ENCODE assay signal across 8 cellular contexts in the genomic region with DNA sequence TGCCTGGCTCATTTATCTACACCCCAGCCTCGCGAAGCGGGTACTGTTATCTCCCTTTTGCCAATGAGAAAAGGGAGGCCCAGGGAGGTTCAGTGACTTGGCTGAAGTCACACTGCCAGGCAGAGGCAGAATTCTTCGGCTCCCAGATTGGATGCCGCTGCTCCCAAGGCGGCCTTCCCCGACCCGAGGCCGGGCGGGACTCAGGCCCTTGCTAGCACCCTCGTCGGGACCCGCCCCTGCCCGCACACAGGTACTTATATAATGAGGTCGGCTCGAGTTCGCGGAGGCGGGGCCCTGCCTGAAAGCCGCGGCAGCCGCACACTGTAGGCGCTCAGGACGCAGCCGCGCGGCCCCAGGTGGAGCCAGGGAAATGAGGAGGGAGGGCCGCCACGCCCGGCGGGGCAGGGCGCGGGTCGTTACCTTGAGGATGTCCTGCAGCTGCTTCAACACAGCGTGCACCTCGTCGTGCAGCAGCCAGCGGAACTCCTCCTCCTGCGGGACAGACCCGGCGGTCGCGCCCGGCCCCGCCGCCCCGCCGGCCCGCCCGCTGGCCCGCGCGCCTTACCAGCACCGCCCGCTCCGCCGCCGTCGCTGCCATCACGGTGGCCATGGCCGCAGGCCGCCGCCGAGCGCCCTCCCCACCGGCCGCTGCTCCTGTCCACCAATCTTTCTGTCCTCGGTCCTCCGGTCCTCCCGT. TPM values are rescaled to one million over a fixed set of nuclear protein-coding genes. Genes with fewer than 3 reads are reported as not detected.
DNase-seq lines count a peak whose midpoint lies in the region; ATAC-seq and TF ChIP-seq lines count a peak whose summit lies in the region.

A gene with protein sequence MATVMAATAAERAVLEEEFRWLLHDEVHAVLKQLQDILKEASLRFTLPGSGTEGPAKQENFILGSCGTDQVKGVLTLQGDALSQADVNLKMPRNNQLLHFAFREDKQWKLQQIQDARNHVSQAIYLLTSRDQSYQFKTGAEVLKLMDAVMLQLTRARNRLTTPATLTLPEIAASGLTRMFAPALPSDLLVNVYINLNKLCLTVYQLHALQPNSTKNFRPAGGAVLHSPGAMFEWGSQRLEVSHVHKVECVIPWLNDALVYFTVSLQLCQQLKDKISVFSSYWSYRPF (minus strand): TSS at position 672 of the 697 bp plus-strand sequence. CDS start 62 bp downstream, at position 610.

- peak; percentile 49 for TF ChIP-seq POLR2A in GM18951 (IDR thresholded peaks at IDR 0.05; ENCODE audit: extremely low read depth, insufficient read depth, insufficient read length)

- peaks cover 15% of the 10 kb centered on the region for H3K4me1 ChIP-seq in colonic mucosa
- H3K4me1 ChIP-seq in left lung: peaks cover 20 to 42% of the 10 kb centered on the region in 2 donors

- H3K27me3 ChIP-seq in colonic mucosa (no peaks in the 10 kb centered on the region), left lung (no peaks in the 10 kb centered on the region)

- H3K27ac ChIP-seq in colonic mucosa: peak within 1 kb of the TSS; percentile 97
- peak within 1 kb of the TSS; percentile 81 to 94 for H3K27ac ChIP-seq in left lung

- peak within 1 kb of the TSS; percentile 91 for H3K4me3 ChIP-seq in colonic mucosa
- peak within 1 kb of the TSS; percentile 87 to 88 for H3K4me3 ChIP-seq in left lung

- intact Hi-C loops in colonic mucosa (cut with DNase I): loop anchor here (2.0 kb wide), 1 partner anchor 33 kb away; no protein-coding TSS in a partner anchor
- intact Hi-C loops in left lung (cut with DNase I): no loop called here

- TF ChIP-seq CTCF in colonic mucosa (IDR thresholded peaks at IDR 0.05) (no peak), left lung (IDR thresholded peaks at IDR 0.05) (no peak)

- peak within 1 kb of the TSS; percentile 90 to 95 for H3K9ac ChIP-seq in colonic mucosa (ENCODE audit: low read depth in 2 of 2, low read length in 2 of 2)

- no peaks in the 10 kb centered on the region for H3K9me3 ChIP-seq in colonic mucosa
- no peaks in the 10 kb centered on the region for H3K9me3 ChIP-seq in left lung

- DNase-seq in AG08396 (ENCODE audit: low spot score) (peak; percentile 63), NCI-H2227 (lab: John Stamatoyannopoulos, UW; ENCODE audit: unreplicated experiment) (peak; percentile 87), colonic mucosa (peak; percentile 96), left lung (peak; percentile 90 to 96)
- DNase-seq in activated CD4-positive, alpha-beta T cell treated with anti-CD3 and anti-CD28 coated beads for 48 hours: peak; percentile 80
- DNase-seq in stimulated activated CD4-positive, alpha-beta T cell treated with anti-CD3 and anti-CD28 coated beads, Interleukin-2, amount 100 ng/mL, for 4 hours (ENCODE audit: low read depth): peak; percentile 63

- ATAC-seq in HG03175 (IDR thresholded peaks at IDR 0.05; ENCODE audit: unreplicated experiment) (peak; percentile 45), left lung (peak; percentile 81)

- in situ Hi-C loops in GM18951 (cut with MboI; ENCODE audit: low sequenced_read_pairs, unreplicated experiment): no loop called here

- H3K36me3 ChIP-seq in colonic mucosa (no peaks in the 10 kb centered on the region), left lung (peaks cover 0 to 60% of the 10 kb centered on the region in 2 donors)

RNA-seq across cellular contexts. Expression of the gene that starts here (rescaled TPM):
- 10 to 100 TPM; 18.1 to 23.9 TPM for total RNA-seq in colonic mucosa
- total RNA-seq in left lung: 10 to 100 TPM; 19.3 to 27.3 TPM

Comparison
In these comparisons a context has a peak if more than half of its experiments do, and no peak if none do; other contexts are left out.
1. Peak in every context shown above with its lines: DNase-seq, ATAC-seq, H3K4me3 ChIP-seq and H3K27ac ChIP-seq.